Comparison of ENCODE assay signal across 9 cellular contexts in genomic region chr14:23056257-23056955, GRCh38. TPM values are rescaled to one million over a fixed set of nuclear protein-coding genes. Genes with fewer than 3 reads are reported as not detected.
DNase-seq lines count a peak whose midpoint lies in the region; TF ChIP-seq lines count a peak whose summit lies in the region.
"Had no signal": no experiment of that assay in that cellular context is flagged by ENCODE, and none has a peak within 500 bp of the region (broad histone marks: within the 10 kb centered on the region; RNA-seq: fewer than 3 reads in every experiment).

No MANE protein-coding gene starts in this region.

- no peak for TF ChIP-seq EP300 in sigmoid colon (IDR thresholded peaks at IDR 0.05)

- TF ChIP-seq POLR2A in sigmoid colon (IDR thresholded peaks at IDR 0.05) = no peak

- no peak overlapping the region for H3K27ac ChIP-seq in right atrium auricular region
- H3K27ac ChIP-seq in sigmoid colon = peak overlapping the region in 2 of 4 donors; percentile 17 to 34

- intact Hi-C loops in sigmoid colon (cut with DNase I) = loop anchor here (5.0 kb wide), 1 partner anchor 49 kb away; no protein-coding TSS in a partner anchor

- TF ChIP-seq CTCF in right atrium auricular region (IDR thresholded peaks at IDR 0.05) = peak; percentile 36 to 75
- TF ChIP-seq CTCF in sigmoid colon (IDR thresholded peaks at IDR 0.05) = peak in 3 of 4 experiments; percentile 40 to 72 (median 41)

- peak overlapping the region; percentile 86 for H3K9ac ChIP-seq in NT2/D1 (ENCODE audit: insufficient read length, low read depth)

- DNase-seq in Caki2 (ENCODE audit: low read depth) (peak; percentile 72), H4 (ENCODE audit: low spot score) (peak; percentile 65), NT2/D1 (ENCODE audit: low read depth, low spot score) (no peak), right atrium auricular region (ENCODE audit: low spot score) (peak; percentile 69), sigmoid colon (peak; percentile 80), NCI-H2196 (lab: John Stamatoyannopoulos, UW; ENCODE audit: unreplicated experiment) (no peak), ureter (ENCODE audit: low spot score) (no peak)
- peak; percentile 71 for DNase-seq in activated naive CD4-positive, alpha-beta T cell treated with anti-CD3 and anti-CD28 coated beads, Interleukin-2, amount 50 U/mL, for 16 hours

- H3K4me3 ChIP-seq in NT2/D1 (ENCODE audit: insufficient read length, low read depth) (peak overlapping the region; percentile 61), right atrium auricular region (peak overlapping the region in 1 of 2 donors; percentile 73), sigmoid colon (peak overlapping the region in 3 of 4 donors; percentile 67 to 77 (median 69))

- 5 to 9% methylated on average over 14 of the region's 14 CpGs for WGBS in sigmoid colon, 2 donors

- in situ Hi-C loops in Caki2 (cut with HindIII; ENCODE audit: low pct_unique_long_range_greater_than_20kb, low sequenced_read_pairs) = no loop called here

- no peaks in the 10 kb centered on the region for H3K27me3 ChIP-seq in NT2/D1 (ENCODE audit: insufficient read depth, insufficient read length)
- no peaks in the 10 kb centered on the region for H3K27me3 ChIP-seq in right atrium auricular region
- no peaks in the 10 kb centered on the region for H3K27me3 ChIP-seq in sigmoid colon

- H3K36me3 ChIP-seq in NT2/D1 (ENCODE audit: insufficient read depth, insufficient read length, low read length) (peaks cover 75% of the 10 kb centered on the region), right atrium auricular region (peaks cover 30% of the 10 kb centered on the region), sigmoid colon (peaks cover 20 to 32% (median 29%) of the 10 kb centered on the region in 4 donors)

- H3K4me1 ChIP-seq in NT2/D1 (ENCODE audit: insufficient read depth, insufficient read length) (peaks cover 5% of the 10 kb centered on the region), right atrium auricular region (peaks cover 0 to 19% of the 10 kb centered on the region in 2 donors), sigmoid colon (peaks cover 0 to 27% (median 20%) of the 10 kb centered on the region in 4 donors)

- H3K9me3 ChIP-seq in NT2/D1 (ENCODE audit: insufficient read depth, low read length) = no peaks in the 10 kb centered on the region
- no peaks in the 10 kb centered on the region for H3K9me3 ChIP-seq in right atrium auricular region
- H3K9me3 ChIP-seq in sigmoid colon = no peaks in the 10 kb centered on the region

RNA-seq across cellular contexts. Expression of gene CDH24, which starts 0.9 kb away (rescaled TPM):
- total RNA-seq in Caki2 (2014; rRNA removed; shearing (Covaris generic); ENCODE audit: low replicate concordance) = 7.6 and 9.5 TPM in 2 replicates
- 2.9 and 3.3 TPM in 2 replicates for total RNA-seq in H4 (2014; rRNA removed; shearing (Covaris generic))
- total RNA-seq in right atrium auricular region = 1 to 10 TPM; 1.3 to 1.4 TPM
- total RNA-seq in sigmoid colon = 1 to 10 TPM; 2.0 to 7.5 (median 2.8) TPM
- 1 to 10 TPM in 1 of 3 donors, under 1 TPM in 2; 0.46 to 5.4 (median 0.60) TPM for polyA plus RNA-seq in sigmoid colon
- total RNA-seq in ureter = 3.7 TPM

RNA-seq across cellular contexts. Expression of gene PSMB11, which starts 14.4 kb away (rescaled TPM):
- total RNA-seq in Caki2 (2014; rRNA removed; shearing (Covaris generic); ENCODE audit: low replicate concordance) = not detected in 2 replicates
- not detected in 2 replicates for total RNA-seq in H4 (2014; rRNA removed; shearing (Covaris generic))
- total RNA-seq in right atrium auricular region (not detected), sigmoid colon (under 1 TPM in 1 of 4 donors, not detected in 3; 0.41 TPM), ureter (not detected)
- under 1 TPM in 1 of 3 donors, not detected in 2; 0.06 TPM for polyA plus RNA-seq in sigmoid colon
- total RNA-seq: activated CD8-positive, alpha-beta memory T cell treated with anti-CD3 and anti-CD28 coated beads for 36 hours had no signal

RNA-seq across cellular contexts. Expression of gene PSMB5, which starts 21.7 kb away (rescaled TPM):
- 225 and 270 TPM in 2 replicates for total RNA-seq in Caki2 (2014; rRNA removed; shearing (Covaris generic); ENCODE audit: low replicate concordance)
- total RNA-seq in H4 (2014; rRNA removed; shearing (Covaris generic)) = 444 and 478 TPM in 2 replicates
- 100 to 1,000 TPM; 105 to 122 TPM for total RNA-seq in right atrium auricular region
- 100 to 1,000 TPM; 113 to 179 (median 135) TPM for total RNA-seq in sigmoid colon
- polyA plus RNA-seq in sigmoid colon = 100 to 1,000 TPM; 132 to 145 (median 141) TPM
- total RNA-seq in ureter = 67.6 TPM

RNA-seq across cellular contexts. Expression of gene ACIN1, which starts 38.5 kb away (rescaled TPM):
- 31.6 and 49.1 TPM in 2 replicates for total RNA-seq in Caki2 (2014; rRNA removed; shearing (Covaris generic); ENCODE audit: low replicate concordance)
- total RNA-seq in H4 (2014; rRNA removed; shearing (Covaris generic)) = 37.3 and 43.9 TPM in 2 replicates
- 10 to 100 TPM; 53.9 to 55.3 TPM for total RNA-seq in right atrium auricular region
- 100 to 1,000 TPM in 1 of 4 donors, 10 to 100 TPM in 3; 79.9 to 129 (median 93.9) TPM for total RNA-seq in sigmoid colon
- 100 to 1,000 TPM in 1 of 3 donors, 10 to 100 TPM in 2; 37.8 to 114 (median 40.9) TPM for polyA plus RNA-seq in sigmoid colon
- 229 TPM for total RNA-seq in ureter

RNA-seq across cellular contexts. Expression of gene C14orf119, which starts 38.9 kb away (rescaled TPM):
- total RNA-seq in Caki2 (2014; rRNA removed; shearing (Covaris generic); ENCODE audit: low replicate concordance) = 35.2 and 57.1 TPM in 2 replicates
- 71.4 and 93.4 TPM in 2 replicates for total RNA-seq in H4 (2014; rRNA removed; shearing (Covaris generic))
- total RNA-seq in right atrium auricular region (10 to 100 TPM; 13.5 to 23.7 TPM), sigmoid colon (10 to 100 TPM; 22.4 to 38.9 (median 30.1) TPM), ureter (40.2 TPM)
- 10 to 100 TPM; 49.2 to 94.3 (median 50.0) TPM for polyA plus RNA-seq in sigmoid colon

Comparison
In these comparisons a context has a peak if more than half of its experiments do, and no peak if none do; other contexts are left out.
1. DNase-seq: peak in Caki2 (single experiment), H4 (single experiment), activated naive CD4-positive, alpha-beta T cell treated with anti-CD3 and anti-CD28 coated beads, Interleukin-2, amount 50 U/mL, for 16 hours (single experiment), right atrium auricular region (single experiment) and sigmoid colon (single experiment); none in NT2/D1 (single experiment), NCI-H2196 (single experiment) and ureter (single experiment).